15 cellular contexts compared by ENCODE assay signal in the genomic region with DNA sequence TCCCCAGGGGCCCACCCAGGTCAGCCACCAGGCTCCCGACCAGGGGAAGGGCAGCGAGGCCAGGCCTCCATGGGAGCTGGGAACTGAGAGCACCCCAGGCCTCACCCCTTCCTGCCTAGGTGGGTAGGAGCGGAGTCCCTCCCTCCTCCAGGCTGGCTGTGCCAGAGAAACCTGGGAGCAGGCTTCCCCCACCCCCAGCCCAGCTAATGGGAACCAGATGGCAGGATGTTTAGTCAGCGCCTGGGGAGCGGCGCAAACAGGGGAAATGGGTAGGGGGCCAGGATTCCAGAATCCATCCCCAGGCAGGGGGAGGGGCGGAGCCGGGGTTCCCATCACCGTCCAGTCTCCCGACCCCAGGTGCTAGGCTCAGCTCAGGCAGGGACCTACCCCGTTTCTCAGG. TPM values are rescaled to one million over a fixed set of nuclear protein-coding genes. Genes with fewer than 3 reads are reported as not detected.
DNase-seq lines count a peak whose midpoint lies in the region; ATAC-seq and TF ChIP-seq lines count a peak whose summit lies in the region.
"Had no signal": no experiment of that assay in that cellular context is flagged by ENCODE, and none has a peak within 500 bp of the region (broad histone marks: within the 10 kb centered on the region; RNA-seq: fewer than 3 reads in every experiment).

No MANE protein-coding gene starts in this region.

- no peaks in the 10 kb centered on the region for H3K36me3 Mint-ChIP-seq in type B pancreatic cell

- no peaks in the 10 kb centered on the region for H3K9me3 ChIP-seq in upper lobe of left lung
- H3K9me3 ChIP-seq: neutrophil had no signal

- H3K4me1 Mint-ChIP-seq in type B pancreatic cell (ENCODE audit: unreplicated experiment) = peaks cover 4% of the 10 kb centered on the region

- no peaks in the 10 kb centered on the region for H3K36me3 ChIP-seq in upper lobe of left lung
- H3K36me3 ChIP-seq: neutrophil had no signal

- no peak overlapping the region for H3K4me3 Mint-ChIP-seq in type B pancreatic cell

- peaks cover 0 to 10% (median 6%) of the 10 kb centered on the region in 4 donors for H3K4me1 ChIP-seq in upper lobe of left lung

- H3K4me3 ChIP-seq in upper lobe of left lung = no peak overlapping the region

- H3K27ac Mint-ChIP-seq in type B pancreatic cell = no peak overlapping the region

- WGBS in upper lobe of left lung, 2 donors = 80 to 84% methylated on average over 3 to 9 of the region's 11 CpGs

- DNase-seq in NCI-H2081 (lab: John Stamatoyannopoulos, UW) (peak; percentile 50 to 74), NCI-H2081 treated with DMSO at 0.1 percent for 48 hours (lab: John Stamatoyannopoulos, UW) (no peak), amniotic stem cell (lab: John Stamatoyannopoulos, UW) (peak; percentile 12), hepatic stellate cell (ENCODE audit: low spot score) (peak; percentile 68), upper lobe of left lung (no peak), type B pancreatic cell (ENCODE audit: extremely low spot score, unreplicated experiment) (no peak), NCI-H187 (lab: John Stamatoyannopoulos, UW) (no peak)
- DNase-seq: 8988T; activated gamma-delta T cell; GDM1; NCI-H1105 treated with DMSO at 0.1 percent for 48 hours; stimulated activated CD4-positive, alpha-beta T cell treated with anti-CD3 and anti-CD28 coated beads, Interleukin-2, amount 100 ng/mL, for 24 hours had no signal

- ATAC-seq in upper lobe of left lung (ENCODE audit: low FRiP score in 2 of 2) = peak in 1 of 2 donors; percentile 72
- ATAC-seq in HG03439 (IDR thresholded peaks at IDR 0.05; ENCODE audit: unreplicated experiment) = no peak
- ATAC-seq: Panc1 had no signal

- TF ChIP-seq CTCF in upper lobe of left lung (IDR thresholded peaks at IDR 0.05) (no peak), type B pancreatic cell (conservative IDR thresholded peaks at IDR 0.05) (no peak)

- peak overlapping the region in 3 of 4 donors; percentile 18 to 61 (median 30) for H3K27ac ChIP-seq in upper lobe of left lung
- H3K27ac ChIP-seq: neutrophil had no signal

- peaks cover 0 to 4% (median 0%) of the 10 kb centered on the region in 4 donors for H3K27me3 ChIP-seq in upper lobe of left lung

- no peaks in the 10 kb centered on the region for H3K27me3 Mint-ChIP-seq in type B pancreatic cell

- no peak for TF ChIP-seq POLR2A in upper lobe of left lung (IDR thresholded peaks at IDR 0.05)

- H3K9me3 Mint-ChIP-seq in type B pancreatic cell = no peaks in the 10 kb centered on the region

- no peak for TF ChIP-seq EP300 in upper lobe of left lung (IDR thresholded peaks at IDR 0.05)

RNA-seq across cellular contexts. Expression of a gene that starts 6.7 kb away (rescaled TPM):
- total RNA-seq in upper lobe of left lung (10 to 100 TPM in 5 of 6 donors, 1 to 10 TPM in 1; 3.7 to 61.8 (median 23.0) TPM), type B pancreatic cell (ENCODE audit: low replicate concordance) (19.6 and 32.5 TPM in 2 replicates)

RNA-seq across cellular contexts. Expression of a gene that starts 17.7 kb away (rescaled TPM):
- total RNA-seq in upper lobe of left lung (100 to 1,000 TPM in 3 of 6 donors, 10 to 100 TPM in 3; 13.0 to 251 (median 86.3) TPM), type B pancreatic cell (ENCODE audit: low replicate concordance) (2.7 and 29.6 TPM in 2 replicates)

RNA-seq across cellular contexts. Expression of a gene that starts 31.2 kb away (rescaled TPM):
- total RNA-seq in upper lobe of left lung (1 to 10 TPM in 5 of 6 donors, under 1 TPM in 1; 0.97 to 7.3 (median 2.8) TPM), type B pancreatic cell (ENCODE audit: low replicate concordance) (0.72 and 1.3 TPM in 2 replicates)

RNA-seq across cellular contexts. Expression of a gene that starts 40.4 kb away (rescaled TPM):
- total RNA-seq in upper lobe of left lung (under 1 TPM in 4 of 6 donors, not detected in 2; 0.10 to 0.55 (median 0.33) TPM), type B pancreatic cell (ENCODE audit: low replicate concordance) (0.26 and 0.43 TPM in 2 replicates)

Comparison
In these comparisons a context has a peak if more than half of its experiments do, and no peak if none do; other contexts are left out.
1. DNase-seq: peak in NCI-H2081 (2 of 2), amniotic stem cell (single experiment) and hepatic stellate cell (single experiment); none in NCI-H2081 treated with DMSO at 0.1 percent for 48 hours (single experiment), upper lobe of left lung (0 of 2), type B pancreatic cell (single experiment) and NCI-H187 (0 of 2).